In the genomic region with DNA sequence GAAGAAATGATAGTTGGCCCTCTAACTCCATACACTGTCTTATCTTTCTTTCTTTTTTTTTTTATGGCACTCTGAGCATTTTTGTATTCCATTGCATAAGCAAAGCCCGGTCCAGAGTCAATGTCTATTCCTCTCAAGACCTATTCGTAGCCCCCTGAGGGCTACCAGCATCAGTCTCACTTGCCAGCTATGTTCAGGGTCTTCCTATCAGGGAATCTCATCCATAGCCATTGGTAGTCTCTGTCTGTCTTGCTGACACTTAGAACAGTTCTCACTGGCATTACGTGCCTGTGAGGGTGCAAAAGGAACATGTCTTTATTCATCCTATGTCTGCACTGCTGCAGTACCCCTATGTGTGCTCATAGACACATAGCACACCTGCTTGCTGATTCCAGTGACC, we compare ENCODE assay signal across 39 cellular contexts.
"Had no signal": no experiment of that assay in that cellular context is flagged by ENCODE, and none has a peak within 500 bp of the region (broad histone marks: within the 10 kb centered on the region; RNA-seq: fewer than 3 reads in every experiment).

No MANE protein-coding gene starts in this region.

- H3K9me3 Mint-ChIP-seq: activated B cell treated with CpG ODN at 0.5 μM for 24 hours; activated CD4-positive, alpha-beta memory T cell treated with anti-CD3 and anti-CD28 coated beads, Interleukin-2, amount 10 ng/mL, durations not matched to agents 7 days and 5 days; activated CD4-positive, alpha-beta T cell treated with anti-CD3 and anti-CD28 coated beads, Interleukin-2, amount 10 ng/mL, durations not matched to agents 24 days and 14 days; activated naive CD4-positive, alpha-beta T cell treated with anti-CD3 and anti-CD28 coated beads for 36 hours; activated naive CD4-positive, alpha-beta T cell treated with anti-CD3 and anti-CD28 coated beads, Interleukin-2, amount 50 U/mL, for 72 hours; activated naive CD8-positive, alpha-beta T cell treated with anti-CD3 and anti-CD28 coated beads for 36 hours; activated T-cell treated with anti-CD3 and anti-CD28 coated beads, Interleukin-2, amount 50 U/mL, for 4 hours; activated T-cell treated with anti-CD3 and anti-CD28 coated beads, Interleukin-2, amount 50 U/mL, for 72 hours; activated T-helper 1 cell treated with anti-CD3 and anti-CD28 coated beads, Interleukin-12 subunit alpha, Interleukin-12 subunit beta, Interleukin-2, Interleukin-4 antibody, amounts not matched to agents 30 ng/mL and 10 ng/mL and 1 ng/mL, durations not matched to agents 14 hours and 24 hours and 36 hours; activated T-helper 17 cell treated with anti-CD3 and anti-CD28 coated beads, Interleukin-2, amount 50 U/mL, for 72 hours; central memory CD8-positive, alpha-beta T cell; T-helper 1 cell treated with Interleukin-12 subunit alpha and Interleukin-12 subunit beta and Interleukin-4 antibody, amounts not matched to agents 30 μg/mL and 1 μg/mL, for 36 hours; T-helper 2 cell treated with Interferon-gamma antibody and Interleukin-4, amounts not matched to agents 5 μg/mL and 100 μg/mL, for 36 hours had no signal

- H3K4me1 ChIP-seq: adrenal gland, body of pancreas, breast epithelium had no signal

- FAIRE-seq: astrocyte, TTC549 had no signal

- H3K4me1 Mint-ChIP-seq: activated CD4-positive, alpha-beta memory T cell treated with anti-CD3 and anti-CD28 coated beads, Interleukin-2, amount 10 ng/mL, durations not matched to agents 7 days and 5 days; activated naive CD8-positive, alpha-beta T cell treated with anti-CD3 and anti-CD28 coated beads for 36 hours; activated T-helper 17 cell treated with anti-CD3 and anti-CD28 coated beads, Interleukin-2, amount 50 U/mL, for 72 hours; central memory CD8-positive, alpha-beta T cell had no signal

- DNase-seq: activated B cell treated with CpG ODN at 0.5 μM for 24 hours; activated CD4-positive, alpha-beta memory T cell treated with anti-CD3 and anti-CD28 coated beads, Interleukin-2, amount 10 ng/mL, durations not matched to agents 7 days and 5 days; activated CD4-positive, alpha-beta T cell treated with anti-CD3 and anti-CD28 coated beads for 4 hours; activated CD4-positive, alpha-beta T cell treated with anti-CD3 and anti-CD28 coated beads, Interleukin-2, amount 10 ng/mL, durations not matched to agents 24 days and 14 days; activated CD4-positive, alpha-beta T cell treated with anti-CD3 and anti-CD28 coated beads, Interleukin-2, amount 50 U/mL, for 1 hour; activated CD4-positive, alpha-beta T cell treated with anti-CD3 and anti-CD28 coated beads, Interleukin-2, amount 50 U/mL, for 4 hours; activated CD4-positive, CD25-positive, alpha-beta regulatory T cell treated with anti-CD3 and anti-CD28 coated beads, Interleukin-2, amount 50 U/mL, for 72 hours; activated CD8-positive, alpha-beta memory T cell treated with anti-CD3 and anti-CD28 coated beads, Interleukin-2, amount 50 U/mL, for 4 hours; activated effector memory CD4-positive, alpha-beta T cell treated with anti-CD3 and anti-CD28 coated beads, Interleukin-2, amount 50 U/mL, for 16 hours; activated gamma-delta T cell treated with Interleukin-2 at 50 U/mL for 16 hours; activated naive CD4-positive, alpha-beta T cell; activated naive CD4-positive, alpha-beta T cell treated with anti-CD3 and anti-CD28 coated beads for 36 hours; activated naive CD4-positive, alpha-beta T cell treated with anti-CD3 and anti-CD28 coated beads, Interleukin-2, amount 50 U/mL, for 16 hours; activated naive CD8-positive, alpha-beta T cell treated with anti-CD3 and anti-CD28 coated beads for 36 hours; activated T-cell treated with anti-CD3 and anti-CD28 coated beads for 4 hours; activated T-cell treated with anti-CD3 and anti-CD28 coated beads, Interleukin-2, amount 50 U/mL, for 1 hour; activated T-cell treated with anti-CD3 and anti-CD28 coated beads, Interleukin-2, amount 50 U/mL, for 4 hours; activated T-cell treated with anti-CD3 and anti-CD28 coated beads, Interleukin-2, amount 50 U/mL, for 72 hours; adrenal gland; amniotic stem cell; aorta; body of pancreas; brain microvascular endothelial cell; caudate nucleus; cerebellar nuclear complex; T-helper 1 cell; T-helper 2 cell; T-helper 9 cell had no signal

- H3K27me3 ChIP-seq: adrenal gland, body of pancreas, brain microvascular endothelial cell, breast epithelium, cardiac muscle cell had no signal

- H3K36me3 ChIP-seq: breast epithelium, cardiac muscle cell had no signal

- H3K27ac Mint-ChIP-seq: activated B cell treated with CpG ODN at 0.5 μM for 24 hours; activated CD4-positive, alpha-beta memory T cell treated with anti-CD3 and anti-CD28 coated beads, Interleukin-2, amount 10 ng/mL, durations not matched to agents 7 days and 5 days; activated CD4-positive, alpha-beta T cell treated with anti-CD3 and anti-CD28 coated beads, Interleukin-2, amount 10 ng/mL, durations not matched to agents 24 days and 14 days; activated naive CD4-positive, alpha-beta T cell treated with anti-CD3 and anti-CD28 coated beads for 36 hours; activated naive CD4-positive, alpha-beta T cell treated with anti-CD3 and anti-CD28 coated beads, Interleukin-2, amount 50 U/mL, for 72 hours; activated naive CD8-positive, alpha-beta T cell treated with anti-CD3 and anti-CD28 coated beads for 36 hours; activated T-cell treated with anti-CD3 and anti-CD28 coated beads, Interleukin-2, amount 50 U/mL, for 72 hours; activated T-helper 1 cell treated with anti-CD3 and anti-CD28 coated beads, Interleukin-12 subunit alpha, Interleukin-12 subunit beta, Interleukin-2, Interleukin-4 antibody, amounts not matched to agents 30 ng/mL and 10 ng/mL and 1 ng/mL, durations not matched to agents 14 hours and 24 hours and 36 hours; activated T-helper 17 cell treated with anti-CD3 and anti-CD28 coated beads, Interleukin-2, amount 50 U/mL, for 72 hours; T-helper 1 cell treated with Interleukin-12 subunit alpha and Interleukin-12 subunit beta and Interleukin-4 antibody, amounts not matched to agents 30 μg/mL and 1 μg/mL, for 36 hours; T-helper 2 cell treated with Interferon-gamma antibody and Interleukin-4, amounts not matched to agents 5 μg/mL and 100 μg/mL, for 36 hours had no signal

- ATAC-seq: activated naive CD4-positive, alpha-beta T cell treated with anti-CD3 and anti-CD28 coated beads, Interleukin-2, amount 50 U/mL, for 72 hours; activated T-cell treated with anti-CD3 and anti-CD28 coated beads, Interleukin-2, amount 50 U/mL, for 4 hours; activated T-cell treated with anti-CD3 and anti-CD28 coated beads, Interleukin-2, amount 50 U/mL, for 72 hours; activated T-helper 17 cell treated with anti-CD3 and anti-CD28 coated beads, Interleukin-2, amount 50 U/mL, for 72 hours; body of pancreas had no signal

- H3K27me3 Mint-ChIP-seq: activated B cell treated with CpG ODN at 0.5 μM for 24 hours; activated CD4-positive, alpha-beta memory T cell treated with anti-CD3 and anti-CD28 coated beads, Interleukin-2, amount 10 ng/mL, durations not matched to agents 7 days and 5 days; activated CD4-positive, alpha-beta T cell treated with anti-CD3 and anti-CD28 coated beads, Interleukin-2, amount 10 ng/mL, durations not matched to agents 24 days and 14 days; activated naive CD8-positive, alpha-beta T cell treated with anti-CD3 and anti-CD28 coated beads for 36 hours; activated T-helper 17 cell treated with anti-CD3 and anti-CD28 coated beads, Interleukin-2, amount 50 U/mL, for 72 hours; central memory CD8-positive, alpha-beta T cell had no signal

- H3K4me3 Mint-ChIP-seq: activated B cell treated with CpG ODN at 0.5 μM for 24 hours; activated CD4-positive, alpha-beta memory T cell treated with anti-CD3 and anti-CD28 coated beads, Interleukin-2, amount 10 ng/mL, durations not matched to agents 7 days and 5 days; activated CD4-positive, alpha-beta T cell treated with anti-CD3 and anti-CD28 coated beads, Interleukin-2, amount 10 ng/mL, durations not matched to agents 24 days and 14 days; activated naive CD4-positive, alpha-beta T cell treated with anti-CD3 and anti-CD28 coated beads for 36 hours; activated naive CD8-positive, alpha-beta T cell treated with anti-CD3 and anti-CD28 coated beads for 36 hours; activated T-cell treated with anti-CD3 and anti-CD28 coated beads, Interleukin-2, amount 50 U/mL, for 4 hours; activated T-cell treated with anti-CD3 and anti-CD28 coated beads, Interleukin-2, amount 50 U/mL, for 72 hours; activated T-helper 1 cell treated with anti-CD3 and anti-CD28 coated beads, Interleukin-12 subunit alpha, Interleukin-12 subunit beta, Interleukin-2, Interleukin-4 antibody, amounts not matched to agents 30 ng/mL and 10 ng/mL and 1 ng/mL, durations not matched to agents 14 hours and 24 hours and 36 hours; activated T-helper 17 cell treated with anti-CD3 and anti-CD28 coated beads, Interleukin-2, amount 50 U/mL, for 72 hours; central memory CD8-positive, alpha-beta T cell; T-helper 1 cell treated with Interleukin-12 subunit alpha and Interleukin-12 subunit beta and Interleukin-4 antibody, amounts not matched to agents 30 μg/mL and 1 μg/mL, for 36 hours; T-helper 2 cell treated with Interferon-gamma antibody and Interleukin-4, amounts not matched to agents 5 μg/mL and 100 μg/mL, for 36 hours had no signal

- H3K4me3 ChIP-seq: adrenal gland, body of pancreas, breast epithelium, cardiac muscle cell had no signal

- H3K27ac ChIP-seq: adrenal gland, body of pancreas, brain microvascular endothelial cell, breast epithelium, cardiac muscle cell, VCaP had no signal
